In genomic region chr13:38417727-38418126, GRCh38 we compare ENCODE assay signal across 9 cellular contexts.
DNase-seq lines count a peak whose midpoint lies in the region; ATAC-seq, FAIRE-seq and TF ChIP-seq lines count a peak whose summit lies in the region.
"Had no signal": no experiment of that assay in that cellular context is flagged by ENCODE, and none has a peak within 500 bp of the region (broad histone marks: within the 10 kb centered on the region; RNA-seq: fewer than 3 reads in every experiment).

No MANE protein-coding gene starts in this region.

- peak; percentile 28 for TF ChIP-seq CTCF in GM06990 (IDR thresholded peaks at IDR 0.05; ENCODE audit: insufficient read depth, low read length, poor library complexity, severe bottlenecking)
- TF ChIP-seq CTCF in NB4 (IDR thresholded peaks at IDR 0.05; ENCODE audit: low read depth, low read length): peak; percentile 33
- no peak for TF ChIP-seq CTCF in kidney (IDR thresholded peaks at IDR 0.05; ENCODE audit: borderline replicate concordance, extremely low read depth, insufficient read depth)

- H3K4me3 ChIP-seq in GM06990 (replicated peaks; ENCODE audit: low read depth, low read length) (no peak overlapping the region), NB4 (ENCODE audit: low read depth, low read length) (no peak overlapping the region), kidney (ENCODE audit: low read length in 2 of 2) (no peak overlapping the region), right cardiac atrium (ENCODE audit: low read length) (no peak overlapping the region)
- H3K4me3 ChIP-seq: SJCRH30 had no signal

- FAIRE-seq in kidney (lab: Jason Lieb, UNC): no peak

- 76% methylated on average over 2 of the region's 2 CpGs for WGBS in right cardiac atrium

- no peak overlapping the region for H3K9ac ChIP-seq in kidney (ENCODE audit: low read length in 2 of 2)

- H3K4me1 ChIP-seq in kidney (ENCODE audit: control insufficient read depth in 1 of 2, insufficient read depth in 1 of 2, low read depth in 1 of 2, low read length in 2 of 2) (no peaks in the 10 kb centered on the region), right cardiac atrium (ENCODE audit: control insufficient read depth, insufficient read depth, low read length) (no peaks in the 10 kb centered on the region)
- H3K4me1 ChIP-seq: SJCRH30 had no signal

- DNase-seq in GM06990 (ENCODE audit: extremely low read depth, insufficient read length) (no peak), NB4 (ENCODE audit: low read depth) (peak; percentile 33), fibroblast of gingiva (ENCODE audit: low read depth) (peak; percentile 9), kidney (no peak), ecto neural progenitor cell (ENCODE audit: low spot score) (no peak), right cardiac atrium (no peak), DMS114 treated with DMSO at 0.1 percent for 48 hours (lab: John Stamatoyannopoulos, UW; ENCODE audit: unreplicated experiment) (no peak)

- H3K9me3 ChIP-seq in kidney (ENCODE audit: control insufficient read depth in 1 of 2, low read length in 2 of 2) (no peaks in the 10 kb centered on the region), right cardiac atrium (ENCODE audit: control insufficient read depth, low read length) (no peaks in the 10 kb centered on the region)
- H3K9me3 ChIP-seq: SJCRH30 had no signal

- H3K27me3 ChIP-seq in GM06990 (replicated peaks; ENCODE audit: control insufficient read depth, insufficient read depth, low read length) (no peaks in the 10 kb centered on the region), right cardiac atrium (ENCODE audit: control insufficient read depth, insufficient read depth) (no peaks in the 10 kb centered on the region)
- H3K27me3 ChIP-seq: SJCRH30 had no signal

- no peak overlapping the region for H3K27ac ChIP-seq in kidney (ENCODE audit: low read depth in 2 of 2, low read length in 2 of 2)
- H3K27ac ChIP-seq in right cardiac atrium (ENCODE audit: low read length): no peak overlapping the region
- H3K27ac ChIP-seq: SJCRH30 had no signal

- ATAC-seq in GM21786 (IDR thresholded peaks at IDR 0.05; ENCODE audit: unreplicated experiment) (peak; percentile 30), right cardiac atrium (no peak)

- intact Hi-C loops in kidney (cut with DNase I) (no loop called here), right cardiac atrium (cut with DNase I) (no loop called here)

- no peaks in the 10 kb centered on the region for H3K36me3 ChIP-seq in GM06990 (ENCODE audit: control insufficient read depth, insufficient read depth, low read length)
- H3K36me3 ChIP-seq in kidney (ENCODE audit: control insufficient read depth in 1 of 2, insufficient read depth in 2 of 2, low read length in 2 of 2): no peaks in the 10 kb centered on the region
- H3K36me3 ChIP-seq: SJCRH30 had no signal

- TF ChIP-seq POLR2A in NB4 (IDR thresholded peaks at IDR 0.05; ENCODE audit: extremely low read depth, insufficient read length): no peak

Comparison
In these comparisons a context has a peak if more than half of its experiments do, and no peak if none do; other contexts are left out.
1. DNase-seq: peak in NB4 (single experiment) and fibroblast of gingiva (single experiment); none in GM06990 (single experiment), kidney (single experiment), ecto neural progenitor cell (single experiment), right cardiac atrium (0 of 3) and DMS114 treated with DMSO at 0.1 percent for 48 hours (single experiment).